ENCODE assay signal across 32 cellular contexts in genomic region chr12:63415357-63415756, GRCh38.
"Had no signal": no experiment of that assay in that cellular context is flagged by ENCODE, and none has a peak within 500 bp of the region (broad histone marks: within the 10 kb centered on the region; RNA-seq: fewer than 3 reads in every experiment).

No MANE protein-coding gene starts in this region.

- DNase-seq: Karpas-422, Kasumi-1, KG1, MG63, MM.1S, NCI-H1048, NCI-H1092, NCI-H1092 treated with DMSO at 0.1 percent for 48 hours, NCI-H1105, NCI-H1105 treated with DMSO at 0.1 percent for 48 hours, NCI-H1417, NCI-H1417 treated with DMSO at 0.1 percent for 48 hours, NCI-H1436, NCI-H1436 treated with DMSO at 0.1 percent for 48 hours, NCI-H1694, NCI-H1694 treated with DMSO at 0.1 percent for 48 hours, NCI-H187, NCI-H187 treated with DMSO at 0.1 percent for 48 hours, NCI-H1930, NCI-H2029, NCI-H2029 treated with DMSO at 0.1 percent for 48 hours, NCI-H2081, NCI-H2081 treated with DMSO at 0.1 percent for 48 hours, NCI-H2107, NCI-H2171, NCI-H2171 treated with DMSO at 0.1 percent for 48 hours, NCI-H2227 treated with DMSO at 0.1 percent for 48 hours, NCI-H226, NCI-H345, NCI-H446, NCI-H446 treated with DMSO at 0.1 percent for 48 hours had no signal

- H3K27ac ChIP-seq: KMS-11 had no signal

- H3K9me3 ChIP-seq: MG63 had no signal

- H3K4me2 ChIP-seq: KMS-11 had no signal

- H3K9ac ChIP-seq: KMS-11 had no signal

- H3K4me3 ChIP-seq: MG63 had no signal

- H3K36me3 ChIP-seq: MG63 had no signal
